ENCODE assay signal across 11 cellular contexts in genomic region chr4:15034071-15034764, GRCh38. TPM values are rescaled to one million over a fixed set of nuclear protein-coding genes. Genes with fewer than 3 reads are reported as not detected.
DNase-seq lines count a peak whose midpoint lies in the region; ATAC-seq and TF ChIP-seq lines count a peak whose summit lies in the region.
"Had no signal": no experiment of that assay in that cellular context is flagged by ENCODE, and none has a peak within 500 bp of the region (broad histone marks: within the 10 kb centered on the region; RNA-seq: fewer than 3 reads in every experiment).

No MANE protein-coding gene starts in this region.

- peaks cover 13% of the 10 kb centered on the region for H4K20me1 ChIP-seq in osteoblast (ENCODE audit: insufficient read depth, low read length)

- ATAC-seq in aorta (ENCODE audit: low FRiP score), result no peak

- DNase-seq in AG09319 (ENCODE audit: extremely low read depth, low read depth) (peak; percentile 11), M059J (ENCODE audit: low read depth) (peak; percentile 97), dedifferentiated amniotic fluid mesenchymal stem cell (ENCODE audit: extremely low spot score) (peak; percentile 58), osteoblast (ENCODE audit: insufficient read length, low spot score, missing footprints) (peak; percentile 46), COLO668 (lab: John Stamatoyannopoulos, UW; ENCODE audit: unreplicated experiment) (no peak), posterior cingulate gyrus (no peak), aorta (no peak)
- DNase-seq in stimulated activated CD4-positive, alpha-beta T cell treated with anti-CD3 and anti-CD28 coated beads, Interleukin-1b, Interleukin-23, amount 100 ng/mL, for 48 hours, result no peak
- DNase-seq: activated CD4-positive, alpha-beta T cell treated with anti-CD3 and anti-CD28 coated beads, Interleukin-2, amount 50 U/mL, for 4 hours; NCI-H1105; stimulated activated CD4-positive, alpha-beta T cell treated with anti-CD3 and anti-CD28 coated beads, Interleukin-4, amount 100 ng/mL, for 1 hour had no signal

- peak overlapping the region; percentile 56 for H3K27ac ChIP-seq in osteoblast (ENCODE audit: low read depth, low read length)
- no peak overlapping the region for H3K27ac ChIP-seq in aorta (ENCODE audit: low read depth in 1 of 2, low read length in 2 of 2)

- H3K36me3 ChIP-seq in osteoblast (ENCODE audit: insufficient read depth, low read length) (peaks cover 48% of the 10 kb centered on the region), aorta (ENCODE audit: control insufficient read depth in 1 of 2, insufficient read depth in 2 of 2, low read length in 1 of 2) (no peaks in the 10 kb centered on the region)

- TF ChIP-seq CTCF in AG09319 (IDR thresholded peaks at IDR 0.05; ENCODE audit: low read depth, low read length) (no peak), osteoblast (IDR thresholded peaks at IDR 0.05; ENCODE audit: extremely low read depth, low read depth, low read length) (no peak)

- 78 to 83% methylated on average over 6 of the region's 6 CpGs for WGBS in aorta, 2 donors

- no peak overlapping the region for H2AFZ ChIP-seq in osteoblast (ENCODE audit: low read length)

- H3K4me1 ChIP-seq in osteoblast (ENCODE audit: insufficient read depth, low read length) (peaks cover 54% of the 10 kb centered on the region), aorta (ENCODE audit: control insufficient read depth in 1 of 2, insufficient read depth in 2 of 2, low read length in 2 of 2) (peaks cover 0 to 3% of the 10 kb centered on the region in 2 donors)

- H3K9me3 ChIP-seq in osteoblast (ENCODE audit: low read depth, low read length), result no peaks in the 10 kb centered on the region
- no peaks in the 10 kb centered on the region for H3K9me3 ChIP-seq in aorta (ENCODE audit: control insufficient read depth, low read length)

- intact Hi-C loops in posterior cingulate gyrus (cut with DNase I) (no loop called here), aorta (cut with DNase I) (no loop called here)

- no peak overlapping the region for H3K4me3 ChIP-seq in osteoblast (ENCODE audit: insufficient read depth, low read length)
- no peak overlapping the region for H3K4me3 ChIP-seq in aorta (ENCODE audit: low read length in 2 of 2)

- H3K27me3 ChIP-seq in osteoblast (ENCODE audit: insufficient read depth, low read length) (no peaks in the 10 kb centered on the region), aorta (ENCODE audit: control insufficient read depth in 1 of 2, insufficient read depth in 2 of 2, low read length in 1 of 2) (no peaks in the 10 kb centered on the region)

- peaks cover 90% of the 10 kb centered on the region for H3K79me2 ChIP-seq in osteoblast (ENCODE audit: insufficient read depth, low read length)

- H3K4me2 ChIP-seq in osteoblast (ENCODE audit: insufficient read depth, low read length), result no peak overlapping the region

RNA-seq across cellular contexts. Expression of gene CPEB2, which starts 31.9 kb away (rescaled TPM):
- 5.5 and 6.2 TPM in 2 replicates for total RNA-seq in M059J (2014; rRNA removed; shearing (Covaris generic))
- total RNA-seq in osteoblast, result 23.9 and 27.7 TPM in 2 replicates
- total RNA-seq in aorta, result 10 to 100 TPM; 28.0 to 57.0 TPM
- polyA plus RNA-seq in aorta, result 10 to 100 TPM in 1 of 2 donors, 1 to 10 TPM in 1; 5.8 to 11.4 TPM

Comparison
In these comparisons a context has a peak if more than half of its experiments do, and no peak if none do; other contexts are left out.
1. DNase-seq: peak in AG09319 (single experiment), M059J (single experiment), dedifferentiated amniotic fluid mesenchymal stem cell (single experiment) and osteoblast (single experiment); none in COLO668 (single experiment), posterior cingulate gyrus (0 of 10), stimulated activated CD4-positive, alpha-beta T cell treated with anti-CD3 and anti-CD28 coated beads, Interleukin-1b, Interleukin-23, amount 100 ng/mL, for 48 hours (single experiment) and aorta (0 of 2).